Comparison of ENCODE assay signal across 9 cellular contexts in genomic region chr14:73589128-73589527, GRCh38. TPM values are rescaled to one million over a fixed set of nuclear protein-coding genes. Genes with fewer than 3 reads are reported as not detected.
"Had no signal": no experiment of that assay in that cellular context is flagged by ENCODE, and none has a peak within 500 bp of the region (broad histone marks: within the 10 kb centered on the region; RNA-seq: fewer than 3 reads in every experiment).

No MANE protein-coding gene starts in this region.

- H3K4me3 ChIP-seq: GM23338 had no signal

- H3K4me1 Mint-ChIP-seq: GM23338 had no signal

- H3K4me3 Mint-ChIP-seq: GM23338, H9, HFFc6 had no signal

- H3K27ac Mint-ChIP-seq: GM23338, H9, HFFc6 had no signal

- H3K27ac ChIP-seq: HL-60 had no signal

- ATAC-seq: GM23338 had no signal

- DNase-seq: H9, HCEC 1CT, HFFc6, IMR-90, KBM-7 had no signal

RNA-seq across cellular contexts. Expression of gene ACOT4, which starts 2.5 kb away (rescaled TPM):
- total RNA-seq: HFFc6, HT1080 had no signal

RNA-seq across cellular contexts. Expression of gene ACOT6, which starts 23.2 kb away (rescaled TPM):
- total RNA-seq: H1, H9, HFFc6, HT1080, IMR-90 had no signal
- polyA plus RNA-seq: H1, IMR-90 had no signal

RNA-seq across cellular contexts. Expression of gene HEATR4, which starts 30.4 kb away (rescaled TPM):
- total RNA-seq: HFFc6, HT1080, IMR-90 had no signal
- polyA plus RNA-seq: IMR-90 had no signal

RNA-seq across cellular contexts. Expression of gene ACOT1, which starts 52.2 kb away (rescaled TPM):
- total RNA-seq: HT1080 had no signal
